ENCODE assay signal across 16 cellular contexts in genomic region chr6:67630146-67630545, GRCh38.
DNase-seq lines count a peak whose midpoint lies in the region; ATAC-seq and TF ChIP-seq lines count a peak whose summit lies in the region.
"Had no signal": no experiment of that assay in that cellular context is flagged by ENCODE, and none has a peak within 500 bp of the region (broad histone marks: within the 10 kb centered on the region; RNA-seq: fewer than 3 reads in every experiment).

No MANE protein-coding gene starts in this region.

- DNase-seq in HCEC 1CT: peak; percentile 93
- peak; percentile 35 for DNase-seq in RKO (ENCODE audit: low spot score)
- DNase-seq in epithelial cell of esophagus (ENCODE audit: low read depth): peak; percentile 2
- peak; percentile 58 for DNase-seq in putamen (ENCODE audit: low spot score)
- no peak for DNase-seq in HAP-1 (ENCODE audit: low spot score in 2 of 2)
- no peak for DNase-seq in SKM-1 (lab: John Stamatoyannopoulos, UW; ENCODE audit: unreplicated experiment)
- DNase-seq in spleen: no peak
- DNase-seq: activated gamma-delta T cell, DMS79 treated with DMSO at 0.1 percent for 48 hours, left ventricle myocardium inferior, NCI-H446 treated with DMSO at 0.1 percent for 48 hours, sigmoid colon had no signal

- no peak overlapping the region for H3K4me3 ChIP-seq in epithelial cell of esophagus (ENCODE audit: low read length)
- H3K4me3 ChIP-seq in HAP-1: no peak overlapping the region
- H3K4me3 ChIP-seq in spleen: no peak overlapping the region
- H3K4me3 ChIP-seq: left ventricle myocardium inferior, sigmoid colon had no signal

- intact Hi-C loops in spleen (cut with DNase I; ENCODE audit: low total_unique reads): no loop called here

- TF ChIP-seq CTCF in epithelial cell of esophagus (IDR thresholded peaks at IDR 0.05; ENCODE audit: insufficient read depth, low read depth, low read length, missing control alignments): no peak
- TF ChIP-seq CTCF in spleen (IDR thresholded peaks at IDR 0.05 in 8 of 11, conservative IDR thresholded peaks at IDR 0.05 in 3 of 11): no peak

- in situ Hi-C loops in HAP-1 (cut with MboI; ENCODE audit: low sequenced_read_pairs): no loop called here

- no peak for TF ChIP-seq POLR2A in spleen (IDR thresholded peaks at IDR 0.05)

- H3K9me3 ChIP-seq in HAP-1: no peaks in the 10 kb centered on the region
- peaks cover 0 to 20% (median 10%) of the 10 kb centered on the region in 8 donors for H3K9me3 ChIP-seq in spleen
- H3K9me3 ChIP-seq: sigmoid colon had no signal

- no peaks in the 10 kb centered on the region for H3K27me3 ChIP-seq in HAP-1 (ENCODE audit: low read depth)
- no peaks in the 10 kb centered on the region for H3K27me3 ChIP-seq in spleen (replicated peaks in 1 of 7)
- H3K27me3 ChIP-seq: sigmoid colon had no signal

- H3K36me3 ChIP-seq in HAP-1 (replicated peaks): no peaks in the 10 kb centered on the region
- H3K36me3 ChIP-seq in spleen: no peaks in the 10 kb centered on the region
- H3K36me3 ChIP-seq: left ventricle myocardium inferior, sigmoid colon had no signal

- H3K4me1 ChIP-seq in HAP-1: no peaks in the 10 kb centered on the region
- no peaks in the 10 kb centered on the region for H3K4me1 ChIP-seq in spleen
- H3K4me1 ChIP-seq: left ventricle myocardium inferior, sigmoid colon had no signal

- 26 to 50% (median 41%) methylated on average over 2 of the region's 2 CpGs for WGBS in spleen, 5 donors

- ATAC-seq in GM18511 (IDR thresholded peaks at IDR 0.05; ENCODE audit: unreplicated experiment): no peak
- ATAC-seq: HCT116; stimulated activated memory B cell treated with anti-CD40 and anti-IgM and Interleukin-4, amounts not matched to agents 10 μg/mL and 1 μg/mL and 100 μg/mL, for 72 hours had no signal

- no peak overlapping the region for H3K27ac ChIP-seq in spleen
- H3K27ac ChIP-seq: HL-60, left ventricle myocardium inferior, sigmoid colon had no signal

Comparison
In these comparisons a context has a peak if more than half of its experiments do, and no peak if none do; other contexts are left out.
1. DNase-seq: peak in HCEC 1CT (single experiment), RKO (single experiment), epithelial cell of esophagus (single experiment) and putamen (single experiment); none in HAP-1 (0 of 2), SKM-1 (single experiment) and spleen (single experiment).